Comparison of ENCODE assay signal across 1 cellular context in the genomic region with DNA sequence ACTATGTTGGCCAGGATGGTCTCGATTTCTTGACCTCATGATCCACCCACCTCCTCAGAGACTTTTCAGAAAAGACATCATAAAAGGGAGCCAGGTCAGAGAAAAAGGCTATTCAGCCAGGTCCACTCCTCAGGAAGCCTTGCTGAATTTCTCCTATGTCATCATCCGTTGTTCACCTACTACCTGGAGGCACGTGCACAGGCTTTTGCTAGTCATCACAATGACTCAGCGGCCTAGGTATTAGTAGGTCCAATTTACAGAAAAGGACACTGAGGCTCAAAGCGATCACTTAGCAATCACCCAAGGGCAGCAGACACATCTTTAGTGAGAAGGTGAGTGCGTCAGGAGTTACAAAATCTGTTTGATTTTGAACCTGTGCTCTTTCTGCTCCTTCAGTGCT.
TF ChIP-seq lines count a peak whose summit lies in the region.

No MANE protein-coding gene starts in this region.

TF ChIP-seq in K562, 482 proteins besides CTCF, POLR2A, EP300 and RAD21:
- TF ChIP-seq FUS (optimal IDR thresholded peaks at IDR 0.05; ENCODE audit: low read depth, low read length) (no peak), NCOA2 (IDR thresholded peaks at IDR 0.05; ENCODE audit: partially characterized antibody in 2 of 2) (no peak), NFE2 (IDR thresholded peaks at IDR 0.05; ENCODE audit: low read depth) (0 out of 2 replicates have a peak, but pooled peaks have one; percentile 2), RAD51 (IDR thresholded peaks at IDR 0.05; ENCODE audit: borderline replicate concordance, low read depth) (no peak), ZNF780A (CRISPR knock-in tag; IDR thresholded peaks at IDR 0.05) (no peak), PCBP2 (IDR thresholded peaks at IDR 0.05; ENCODE audit: low read depth, low read length, poor library complexity, severe bottlenecking) (no peak), ETV1 (tag; conservative IDR thresholded peaks at IDR 0.05; ENCODE audit: low read depth) (no peak)
- TF ChIP-seq, protein P1, sequence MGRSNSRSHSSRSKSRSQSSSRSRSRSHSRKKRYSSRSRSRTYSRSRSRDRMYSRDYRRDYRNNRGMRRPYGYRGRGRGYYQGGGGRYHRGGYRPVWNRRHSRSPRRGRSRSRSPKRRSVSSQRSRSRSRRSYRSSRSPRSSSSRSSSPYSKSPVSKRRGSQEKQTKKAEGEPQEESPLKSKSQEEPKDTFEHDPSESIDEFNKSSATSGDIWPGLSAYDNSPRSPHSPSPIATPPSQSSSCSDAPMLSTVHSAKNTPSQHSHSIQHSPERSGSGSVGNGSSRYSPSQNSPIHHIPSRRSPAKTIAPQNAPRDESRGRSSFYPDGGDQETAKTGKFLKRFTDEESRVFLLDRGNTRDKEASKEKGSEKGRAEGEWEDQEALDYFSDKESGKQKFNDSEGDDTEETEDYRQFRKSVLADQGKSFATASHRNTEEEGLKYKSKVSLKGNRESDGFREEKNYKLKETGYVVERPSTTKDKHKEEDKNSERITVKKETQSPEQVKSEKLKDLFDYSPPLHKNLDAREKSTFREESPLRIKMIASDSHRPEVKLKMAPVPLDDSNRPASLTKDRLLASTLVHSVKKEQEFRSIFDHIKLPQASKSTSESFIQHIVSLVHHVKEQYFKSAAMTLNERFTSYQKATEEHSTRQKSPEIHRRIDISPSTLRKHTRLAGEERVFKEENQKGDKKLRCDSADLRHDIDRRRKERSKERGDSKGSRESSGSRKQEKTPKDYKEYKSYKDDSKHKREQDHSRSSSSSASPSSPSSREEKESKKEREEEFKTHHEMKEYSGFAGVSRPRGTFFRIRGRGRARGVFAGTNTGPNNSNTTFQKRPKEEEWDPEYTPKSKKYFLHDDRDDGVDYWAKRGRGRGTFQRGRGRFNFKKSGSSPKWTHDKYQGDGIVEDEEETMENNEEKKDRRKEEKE (IDR thresholded peaks at IDR 0.05; ENCODE audit: borderline replicate concordance in 1 of 2, control insufficient read depth in 1 of 2, low read depth in 2 of 2, low read length in 1 of 2) = no peak
